20 cellular contexts compared by ENCODE assay signal in genomic region chr17:214881-215331, GRCh38. TPM values are rescaled to one million over a fixed set of nuclear protein-coding genes. Genes with fewer than 3 reads are reported as not detected.
DNase-seq lines count a peak whose midpoint lies in the region; ATAC-seq and TF ChIP-seq lines count a peak whose summit lies in the region.
"Had no signal": no experiment of that assay in that cellular context is flagged by ENCODE, and none has a peak within 500 bp of the region (broad histone marks: within the 10 kb centered on the region; RNA-seq: fewer than 3 reads in every experiment).

No MANE protein-coding gene starts in this region.

- H3K27ac ChIP-seq in heart right ventricle, result peak overlapping the region in 3 of 10 donors; percentile 69 to 86 (median 79)
- H3K27ac ChIP-seq in ectodermal cell (ENCODE audit: insufficient read depth, low read depth, low read length, poor library complexity, severe bottlenecking), result no peak overlapping the region
- H3K27ac ChIP-seq in aorta (ENCODE audit: low read depth in 1 of 2, low read length in 2 of 2), result no peak overlapping the region
- H3K27ac ChIP-seq in hepatocyte, result no peak overlapping the region
- H3K27ac ChIP-seq: thoracic aorta had no signal

- peak overlapping the region in 4 of 10 donors; percentile 24 to 64 (median 48) for H3K4me3 ChIP-seq in heart right ventricle
- peak overlapping the region; percentile 47 for H3K4me3 ChIP-seq in ectodermal cell (ENCODE audit: insufficient read depth, low read depth, low read length)
- no peak overlapping the region for H3K4me3 ChIP-seq in aorta (ENCODE audit: low read length in 2 of 2)
- H3K4me3 ChIP-seq in hepatocyte, result no peak overlapping the region
- H3K4me3 ChIP-seq: gastroesophageal sphincter, HAP-1, thoracic aorta had no signal

- peaks cover 0 to 22% (median 7%) of the 10 kb centered on the region in 9 donors for H3K4me1 ChIP-seq in heart right ventricle
- H3K4me1 ChIP-seq in ectodermal cell (ENCODE audit: control insufficient read depth, insufficient read depth, low read length), result no peaks in the 10 kb centered on the region
- no peaks in the 10 kb centered on the region for H3K4me1 ChIP-seq in aorta (ENCODE audit: control insufficient read depth in 1 of 2, insufficient read depth in 2 of 2, low read length in 2 of 2)
- no peaks in the 10 kb centered on the region for H3K4me1 ChIP-seq in hepatocyte (ENCODE audit: insufficient read depth)
- H3K4me1 ChIP-seq: gastroesophageal sphincter had no signal

- no peaks in the 10 kb centered on the region for H3K79me2 ChIP-seq in hepatocyte

- no peaks in the 10 kb centered on the region for H3K27me3 ChIP-seq in heart right ventricle
- no peaks in the 10 kb centered on the region for H3K27me3 ChIP-seq in ectodermal cell (ENCODE audit: control insufficient read depth, insufficient read depth, low read length, poor library complexity, severe bottlenecking)
- H3K27me3 ChIP-seq in aorta (ENCODE audit: control insufficient read depth in 1 of 2, insufficient read depth in 2 of 2, low read length in 1 of 2), result no peaks in the 10 kb centered on the region
- H3K27me3 ChIP-seq in hepatocyte, result no peaks in the 10 kb centered on the region

- no peaks in the 10 kb centered on the region for H4K20me1 ChIP-seq in hepatocyte (ENCODE audit: insufficient read depth, poor library complexity, severe bottlenecking)

- H3K4me2 ChIP-seq in hepatocyte, result no peak overlapping the region

- no peak for DNase-seq in heart right ventricle
- DNase-seq in Right ventricle myocardium superior, result no peak
- peak; percentile 31 for DNase-seq in myocyte (ENCODE audit: low read depth)
- peak; percentile 38 to 49 for DNase-seq in aorta
- no peak for DNase-seq in hepatocyte (ENCODE audit: low spot score)
- DNase-seq: activated CD4-positive, alpha-beta T cell treated with anti-CD3 and anti-CD28 coated beads, Interleukin-2, amount 50 U/mL, for 1 hour; activated T-cell treated with anti-CD3 and anti-CD28 coated beads for 4 hours; C1 segment of cervical spinal cord; DMS 273 treated with DMSO at 0.1 percent for 48 hours; natural killer cell; NCI-H187 treated with DMSO at 0.1 percent for 48 hours; SHP77 treated with DMSO at 0.1 percent for 48 hours had no signal

- H3K9me2 ChIP-seq in hepatocyte (replicated peaks; ENCODE audit: insufficient read depth), result no peaks in the 10 kb centered on the region

- ATAC-seq in heart right ventricle (peak in 6 of 8 donors; percentile 6 to 55 (median 23)), Right ventricle myocardium superior (ENCODE audit: poor library complexity) (no peak), aorta (ENCODE audit: low FRiP score) (no peak), HG03135 (IDR thresholded peaks at IDR 0.05; ENCODE audit: unreplicated experiment) (no peak), HG02885 (IDR thresholded peaks at IDR 0.05; ENCODE audit: poor library complexity, unreplicated experiment) (no peak)
- ATAC-seq: gastroesophageal sphincter; natural killer cell; stimulated activated effector memory CD8-positive, alpha-beta T cell treated with anti-CD3 and anti-CD28 coated beads, Interleukin-12 subunit alpha, Interleukin-12 subunit beta, amount 100 ng/mL, for 72 hours; T-cell had no signal

- intact Hi-C loops in heart right ventricle (cut with DNase I) (no loop called here), Right ventricle myocardium superior (cut with DNase I) (no loop called here), aorta (cut with DNase I) (no loop called here)

- no peaks in the 10 kb centered on the region for H3K9me3 ChIP-seq in heart right ventricle
- H3K9me3 ChIP-seq in ectodermal cell (ENCODE audit: control insufficient read depth, low read length), result no peaks in the 10 kb centered on the region
- H3K9me3 ChIP-seq in aorta (ENCODE audit: control insufficient read depth, low read length), result no peaks in the 10 kb centered on the region
- no peaks in the 10 kb centered on the region for H3K9me3 ChIP-seq in hepatocyte (ENCODE audit: low read depth)
- H3K9me3 ChIP-seq: gastroesophageal sphincter, HAP-1, thoracic aorta had no signal

- 89 to 93% methylated on average over 10 of the region's 10 CpGs for WGBS in heart right ventricle, 2 donors
- WGBS in ectodermal cell, 2 experiments, result 92 to 94% methylated on average over 10 of the region's 10 CpGs
- 93 to 94% methylated on average over 10 of the region's 10 CpGs for WGBS in aorta, 2 donors
- 95% methylated on average over 10 of the region's 10 CpGs for whole genome bisulfite sequencing in hepatocyte (ENCODE audit: low lambda C conversion rate, missing lambda C conversion rate)

- H3K36me3 ChIP-seq in heart right ventricle, result peaks cover 0 to 24% (median 0%) of the 10 kb centered on the region in 9 donors
- no peaks in the 10 kb centered on the region for H3K36me3 ChIP-seq in ectodermal cell (ENCODE audit: control insufficient read depth, insufficient read depth, low read length)
- no peaks in the 10 kb centered on the region for H3K36me3 ChIP-seq in aorta (ENCODE audit: control insufficient read depth in 1 of 2, insufficient read depth in 2 of 2, low read length in 1 of 2)
- H3K36me3 ChIP-seq in hepatocyte (replicated peaks; ENCODE audit: insufficient read depth, low read depth), result no peaks in the 10 kb centered on the region
- H3K36me3 ChIP-seq: gastroesophageal sphincter, HAP-1, thoracic aorta had no signal

- TF ChIP-seq CTCF in heart right ventricle (IDR thresholded peaks at IDR 0.05), result no peak
- no peak for TF ChIP-seq CTCF in hepatocyte (IDR thresholded peaks at IDR 0.05; ENCODE audit: poor library complexity)

- H2AFZ ChIP-seq in hepatocyte, result no peak overlapping the region

RNA-seq across cellular contexts. Expression of gene DOC2B, which starts 33.5 kb away (rescaled TPM):
- 10 to 100 TPM in 1 of 10 donors, 1 to 10 TPM in 9; 2.6 to 13.0 (median 4.6) TPM for total RNA-seq in heart right ventricle
- polyA plus RNA-seq in heart right ventricle, result 1 to 10 TPM; 2.5 to 4.9 TPM
- total RNA-seq in Right ventricle myocardium superior, result 3.4 TPM
- 1.1 TPM for polyA plus RNA-seq in ectodermal cell (2013, experiment 1 of 4)
- 1.7 TPM for polyA plus RNA-seq in ectodermal cell (2013, experiment 2 of 4)
- 1.1 TPM for polyA plus RNA-seq in ectodermal cell (2013, experiment 3 of 4)
- polyA plus RNA-seq in ectodermal cell (2013, experiment 4 of 4), result 2.2 TPM
- 0.03 TPM in 1 of 2 replicates, not detected in the other for total RNA-seq in myocyte
- 0.11 TPM for polyA plus RNA-seq in myocyte (2012)
- 10 to 100 TPM; 16.3 to 35.3 TPM for total RNA-seq in aorta
- under 1 TPM; 0.13 to 0.15 TPM for polyA plus RNA-seq in aorta
- total RNA-seq in hepatocyte, result 1.4 and 1.6 TPM in 2 replicates
- polyA plus RNA-seq in hepatocyte, result 0.59 and 1.1 TPM in 2 replicates

Comparison
In these comparisons a context has a peak if more than half of its experiments do, and no peak if none do; other contexts are left out.
1. ATAC-seq: peak in heart right ventricle (6 of 8); none in Right ventricle myocardium superior (single experiment), aorta (single experiment), HG03135 (single experiment) and HG02885 (single experiment).
2. DNase-seq: peak in myocyte (single experiment) and aorta (2 of 2); none in heart right ventricle (0 of 2), Right ventricle myocardium superior (single experiment) and hepatocyte (single experiment).